ENCODE assay signal across 8 cellular contexts in genomic region chr19:1811942-1812425, GRCh38. TPM values are rescaled to one million over a fixed set of nuclear protein-coding genes. Genes with fewer than 3 reads are reported as not detected.
A peak's percentile ranks its signal among the peaks of the same experiment; 100 is the strongest.
DNase-seq lines count a peak whose midpoint lies in the region; ATAC-seq and TF ChIP-seq lines count a peak whose summit lies in the region.

A gene with protein sequence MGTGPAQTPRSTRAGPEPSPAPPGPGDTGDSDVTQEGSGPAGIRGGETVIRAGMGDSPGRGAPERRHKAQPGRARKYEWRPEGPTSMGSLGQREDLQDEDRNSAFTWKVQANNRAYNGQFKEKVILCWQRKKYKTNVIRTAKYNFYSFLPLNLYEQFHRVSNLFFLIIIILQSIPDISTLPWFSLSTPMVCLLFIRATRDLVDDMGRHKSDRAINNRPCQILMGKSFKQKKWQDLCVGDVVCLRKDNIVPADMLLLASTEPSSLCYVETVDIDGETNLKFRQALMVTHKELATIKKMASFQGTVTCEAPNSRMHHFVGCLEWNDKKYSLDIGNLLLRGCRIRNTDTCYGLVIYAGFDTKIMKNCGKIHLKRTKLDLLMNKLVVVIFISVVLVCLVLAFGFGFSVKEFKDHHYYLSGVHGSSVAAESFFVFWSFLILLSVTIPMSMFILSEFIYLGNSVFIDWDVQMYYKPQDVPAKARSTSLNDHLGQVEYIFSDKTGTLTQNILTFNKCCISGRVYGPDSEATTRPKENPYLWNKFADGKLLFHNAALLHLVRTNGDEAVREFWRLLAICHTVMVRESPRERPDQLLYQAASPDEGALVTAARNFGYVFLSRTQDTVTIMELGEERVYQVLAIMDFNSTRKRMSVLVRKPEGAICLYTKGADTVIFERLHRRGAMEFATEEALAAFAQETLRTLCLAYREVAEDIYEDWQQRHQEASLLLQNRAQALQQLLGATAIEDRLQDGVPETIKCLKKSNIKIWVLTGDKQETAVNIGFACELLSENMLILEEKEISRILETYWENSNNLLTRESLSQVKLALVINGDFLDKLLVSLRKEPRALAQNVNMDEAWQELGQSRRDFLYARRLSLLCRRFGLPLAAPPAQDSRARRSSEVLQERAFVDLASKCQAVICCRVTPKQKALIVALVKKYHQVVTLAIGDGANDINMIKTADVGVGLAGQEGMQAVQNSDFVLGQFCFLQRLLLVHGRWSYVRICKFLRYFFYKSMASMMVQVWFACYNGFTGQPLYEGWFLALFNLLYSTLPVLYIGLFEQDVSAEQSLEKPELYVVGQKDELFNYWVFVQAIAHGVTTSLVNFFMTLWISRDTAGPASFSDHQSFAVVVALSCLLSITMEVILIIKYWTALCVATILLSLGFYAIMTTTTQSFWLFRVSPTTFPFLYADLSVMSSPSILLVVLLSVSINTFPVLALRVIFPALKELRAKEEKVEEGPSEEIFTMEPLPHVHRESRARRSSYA (N-terminal part only) (minus strand): TSS chr19:1812276. CDS start chr19:1811736, 540 bp downstream.

- H3K4me3 ChIP-seq in AG10803 (ENCODE audit: low read length): peak within 1 kb of the TSS; percentile 72
- H3K4me3 ChIP-seq in left lung: peak within 1 kb of the TSS; percentile 38 to 57
- peak within 1 kb of the TSS; percentile 19 to 62 for H3K4me3 ChIP-seq in testis

- H3K9me3 ChIP-seq in left lung (no peaks in the 10 kb centered on the region), testis (no peaks in the 10 kb centered on the region)

- intact Hi-C loops in left lung (cut with DNase I) (no loop called here), testis (cut with DNase I; ENCODE audit: low total_unique reads) (no loop called here)

- WGBS in testis, 2 donors: 7 to 11% methylated on average over 5 to 40 of the region's 48 CpGs

- H3K4me1 ChIP-seq in left lung (peaks cover 11 to 21% of the 10 kb centered on the region in 2 donors), testis (peaks cover 13% of the 10 kb centered on the region)

- H3K36me3 ChIP-seq in left lung (peaks cover 0 to 26% of the 10 kb centered on the region in 2 donors), testis (ENCODE audit: low read depth, missing control alignments) (no peaks in the 10 kb centered on the region)

- ATAC-seq in GM19023 (IDR thresholded peaks at IDR 0.05; ENCODE audit: unreplicated experiment) (peak; percentile 16), left lung (no peak), GM21381 (IDR thresholded peaks at IDR 0.05; ENCODE audit: unreplicated experiment) (no peak)

- no peaks in the 10 kb centered on the region for H3K27me3 ChIP-seq in left lung
- no peaks in the 10 kb centered on the region for H3K27me3 ChIP-seq in testis

- TF ChIP-seq CTCF in AG10803 (conservative IDR thresholded peaks at IDR 0.05; ENCODE audit: low read length) (no peak; the same call in 1 of the 2 replicates), left lung (IDR thresholded peaks at IDR 0.05) (no peak), testis (IDR thresholded peaks at IDR 0.05) (no peak)

- H3K27ac ChIP-seq in angular gyrus (ENCODE audit: low read depth, low read length) (peak within 1 kb of the TSS; percentile 79), left lung (peak within 1 kb of the TSS in 1 of 2 donors; percentile 81), testis (peak within 1 kb of the TSS; percentile 14 to 33)

- no peak for TF ChIP-seq POLR2A in testis (IDR thresholded peaks at IDR 0.05)

- no peak for DNase-seq in AG10803 (ENCODE audit: low read depth)
- peak; percentile 21 for DNase-seq in HT1080 (ENCODE audit: low read depth)
- DNase-seq in left lung: no peak
- DNase-seq in testis: no peak
- DNase-seq in activated CD4-positive, alpha-beta T cell treated with anti-CD3 and anti-CD28 coated beads for 48 hours: no peak

RNA-seq across cellular contexts. Expression of the gene that starts here (rescaled TPM):
- total RNA-seq in HT1080 (2014; rRNA removed; shearing (Covaris generic)): 6.1 and 9.8 TPM in 2 replicates
- polyA plus RNA-seq in HT1080 (2015; cell fraction: cytosol; rRNA removed): 14.7 and 15.5 TPM in 2 replicates
- polyA plus RNA-seq in HT1080 (2015; cell fraction: nucleus; rRNA removed): 27.4 and 30.1 TPM in 2 replicates
- total RNA-seq in left lung (1 to 10 TPM; 1.9 to 2.5 TPM), testis (10 to 100 TPM; 33.2 to 38.0 TPM)
- 84.2 TPM for polyA plus RNA-seq in testis (ENCODE audit: insufficient read depth, low read depth, low replicate concordance)
